ENCODE assay signal across 10 cellular contexts in genomic region chr12:104985206-104985605, GRCh38. TPM values are rescaled to one million over a fixed set of nuclear protein-coding genes. Genes with fewer than 3 reads are reported as not detected.
DNase-seq lines count a peak whose midpoint lies in the region; ATAC-seq and TF ChIP-seq lines count a peak whose summit lies in the region.
"Had no signal": no experiment of that assay in that cellular context is flagged by ENCODE, and none has a peak within 500 bp of the region (broad histone marks: within the 10 kb centered on the region; RNA-seq: fewer than 3 reads in every experiment).

No MANE protein-coding gene starts in this region.

- H3K9me2 ChIP-seq in HCT116 (ENCODE audit: insufficient read depth), result no peaks in the 10 kb centered on the region

- peak overlapping the region; percentile 88 to 94 (median 92) for H3K4me3 Mint-ChIP-seq in CD4-positive, alpha-beta memory T cell
- H3K4me3 Mint-ChIP-seq in T-helper 2 cell treated with Interferon-gamma antibody and Interleukin-4, amounts not matched to agents 5 μg/mL and 100 μg/mL, for 36 hours, result peak overlapping the region; percentile 88
- H3K4me3 Mint-ChIP-seq in memory B cell, result peak overlapping the region; percentile 87

- 0 out of 2 replicates have a peak, but pooled peaks have one; percentile 13 for TF ChIP-seq RAD21 in HCT116 (IDR thresholded peaks at IDR 0.05; ENCODE audit: low read depth)

- H4K20me1 ChIP-seq in HCT116 (ENCODE audit: insufficient read depth), result no peaks in the 10 kb centered on the region

- H3K9ac ChIP-seq in HCT116 (ENCODE audit: low read length), result no peak overlapping the region

- peaks cover 21 to 43% (median 27%) of the 10 kb centered on the region in 4 donors for H3K4me1 Mint-ChIP-seq in CD4-positive, alpha-beta memory T cell
- H3K4me1 Mint-ChIP-seq in T-helper 2 cell treated with Interferon-gamma antibody and Interleukin-4, amounts not matched to agents 5 μg/mL and 100 μg/mL, for 36 hours (ENCODE audit: low read depth), result peaks cover 27% of the 10 kb centered on the region
- peaks cover 23% of the 10 kb centered on the region for H3K4me1 Mint-ChIP-seq in memory B cell

- H2AFZ ChIP-seq in HCT116 (ENCODE audit: low read depth, low read length, poor library complexity, severe bottlenecking), result peak overlapping the region; percentile 81

- H3K27me3 Mint-ChIP-seq in CD4-positive, alpha-beta memory T cell, result no peaks in the 10 kb centered on the region
- H3K27me3 Mint-ChIP-seq in T-helper 2 cell treated with Interferon-gamma antibody and Interleukin-4, amounts not matched to agents 5 μg/mL and 100 μg/mL, for 36 hours (ENCODE audit: low read depth), result peaks cover 20% of the 10 kb centered on the region
- H3K27me3 Mint-ChIP-seq in memory B cell, result no peaks in the 10 kb centered on the region

- H3K9me3 Mint-ChIP-seq in CD4-positive, alpha-beta memory T cell, result no peaks in the 10 kb centered on the region
- H3K9me3 Mint-ChIP-seq in T-helper 2 cell treated with Interferon-gamma antibody and Interleukin-4, amounts not matched to agents 5 μg/mL and 100 μg/mL, for 36 hours, result peaks cover 8% of the 10 kb centered on the region
- H3K9me3 Mint-ChIP-seq in memory B cell, result no peaks in the 10 kb centered on the region

- peak overlapping the region in 4 of 7 donors; percentile 26 to 70 (median 46) for H3K27ac Mint-ChIP-seq in CD4-positive, alpha-beta memory T cell
- no peak overlapping the region for H3K27ac Mint-ChIP-seq in T-helper 2 cell treated with Interferon-gamma antibody and Interleukin-4, amounts not matched to agents 5 μg/mL and 100 μg/mL, for 36 hours
- H3K27ac Mint-ChIP-seq in memory B cell, result peak overlapping the region; percentile 71

- RAD21 ChIA-PET in HCT116 (lab: Charles Lee; ENCODE audit: low non-redundant PET in 1 of 2, low total read pairs in 2 of 2, uncharacterized antibody in 2 of 2, unreplicated experiment in 2 of 2), result no interaction called here

- POLR2A ChIA-PET in CD4-positive, alpha-beta memory T cell (lab: Charles Lee; ENCODE audit: partially characterized antibody), result interaction anchor here (0.7 kb wide), 1 partner anchor 42 kb away, joined by 3 read pairs; no protein-coding TSS in a partner anchor
- POLR2A ChIA-PET in HCT116 (lab: Charles Lee), result no interaction called here

- no peaks in the 10 kb centered on the region for H3K36me3 ChIP-seq in CD4-positive, alpha-beta memory T cell (ENCODE audit: insufficient read depth, low read length)
- peaks cover 4 to 25% of the 10 kb centered on the region in 2 experiments; a peak in 1 of 4 replicates for H3K36me3 ChIP-seq in HCT116 (ENCODE audit: control insufficient read depth in 1 of 2, insufficient read depth in 2 of 2, low read length in 2 of 2)

- intact Hi-C loops in CD4-positive, alpha-beta memory T cell (cut with micrococcal nuclease), result no loop called here
- intact Hi-C loops in HCT116 (cut with micrococcal nuclease), result no loop called here

- CTCF ChIA-PET in CD4-positive, alpha-beta memory T cell (lab: Charles Lee; ENCODE audit: partially characterized antibody), result interaction anchor here (1.5 kb wide), 1 partner anchor 26 kb away, joined by 6 read pairs; no protein-coding TSS in a partner anchor
- CTCF ChIA-PET in HCT116 (lab: Charles Lee), result interaction anchor here (0.6 to 1.2 kb wide), 2 partner anchors 66 to 179 kb away, joined by 3 to 4 read pairs; no protein-coding TSS in a partner anchor

- no peak for DNase-seq in CD4-positive, alpha-beta memory T cell
- no peak for DNase-seq in HCT116 (ENCODE audit: low read depth, low spot score)
- DNase-seq in T-helper 2 cell treated with Interferon-gamma antibody and Interleukin-4, amounts not matched to agents 5 μg/mL and 100 μg/mL, for 36 hours (ENCODE audit: low spot score), result no peak
- no peak for DNase-seq in memory B cell (ENCODE audit: low spot score in 2 of 2)
- no peak for DNase-seq in GM03348 (ENCODE audit: low spot score)
- DNase-seq in mucosa of gallbladder (ENCODE audit: low spot score), result no peak
- no peak for DNase-seq in central memory CD4-positive, alpha-beta T cell
- DNase-seq: GDM1, posterior cingulate gyrus had no signal

- no peak for TF ChIP-seq POLR2A in HCT116 (IDR thresholded peaks at IDR 0.05; ENCODE audit: borderline replicate concordance, extremely low read depth, insufficient read depth, insufficient read length)

- H3K9me3 ChIP-seq in CD4-positive, alpha-beta memory T cell (ENCODE audit: control insufficient read depth in 1 of 2, low read length in 2 of 2), result no peaks in the 10 kb centered on the region
- no peaks in the 10 kb centered on the region for H3K9me3 ChIP-seq in HCT116 (ENCODE audit: control insufficient read depth in 1 of 2, insufficient read depth in 1 of 2, low read depth in 1 of 2, low read length in 2 of 2)

- no peaks in the 10 kb centered on the region for H3K27me3 ChIP-seq in CD4-positive, alpha-beta memory T cell (ENCODE audit: insufficient read depth, low read length)
- H3K27me3 ChIP-seq in HCT116 (ENCODE audit: insufficient read depth, low read length), result no peaks in the 10 kb centered on the region

- H3K27ac ChIP-seq in CD4-positive, alpha-beta memory T cell (ENCODE audit: low read depth, low read length), result no peak overlapping the region
- no peak overlapping the region for H3K27ac ChIP-seq in HCT116 (ENCODE audit: low read depth, low read length)

- peaks cover 38% of the 10 kb centered on the region for H3K79me2 ChIP-seq in HCT116 (ENCODE audit: insufficient read depth, low read length)

- H3K4me1 ChIP-seq in CD4-positive, alpha-beta memory T cell (ENCODE audit: insufficient read depth, low read length), result peaks cover 28% of the 10 kb centered on the region
- H3K4me1 ChIP-seq in HCT116 (ENCODE audit: control insufficient read depth in 1 of 2, insufficient read depth in 2 of 2, low read length in 2 of 2), result peaks cover 9 to 19% of the 10 kb centered on the region in 2 experiments

- BruUV-seq in HCT116 (replicated peaks; lab: Mats Ljungman, UMichigan), result no TSS peak

- H3K4me2 ChIP-seq in HCT116 (ENCODE audit: low read length), result peak overlapping the region; percentile 88

- H3K36me3 Mint-ChIP-seq in CD4-positive, alpha-beta memory T cell, result peaks cover 20 to 23% of the 10 kb centered on the region in 2 donors
- H3K36me3 Mint-ChIP-seq in T-helper 2 cell treated with Interferon-gamma antibody and Interleukin-4, amounts not matched to agents 5 μg/mL and 100 μg/mL, for 36 hours (ENCODE audit: low read depth), result peaks cover 25% of the 10 kb centered on the region
- peaks cover 13% of the 10 kb centered on the region for H3K36me3 Mint-ChIP-seq in memory B cell

- peak overlapping the region in 1 of 2 donors; percentile 80 for H3K4me3 ChIP-seq in CD4-positive, alpha-beta memory T cell (ENCODE audit: low read length in 2 of 2)
- peak overlapping the region in 1 of 2 experiments; percentile 75; a peak in 1 of 4 replicates for H3K4me3 ChIP-seq in HCT116 (replicated peaks in 1 of 2; ENCODE audit: low read depth in 1 of 2, low read length in 2 of 2)

- ATAC-seq in HCT116 (no peak), memory B cell (ENCODE audit: low read depth) (no peak), GM18873 (IDR thresholded peaks at IDR 0.05; ENCODE audit: low FRiP score, unreplicated experiment) (no peak)

- peak in 2 of 3 experiments; percentile 23 to 28; a peak in 4 of 6 replicates for TF ChIP-seq CTCF in HCT116 (IDR thresholded peaks at IDR 0.05 in 2 of 3, conservative IDR thresholded peaks at IDR 0.05 in 1 of 3; ENCODE audit: borderline replicate concordance in 1 of 3, insufficient read depth in 1 of 3, low read depth in 2 of 3, low read length in 2 of 3)

TF ChIP-seq in HCT116, 20 proteins besides CTCF, POLR2A, EP300 and RAD21 (continues in another document):
- TF ChIP-seq EGR1 (IDR thresholded peaks at IDR 0.05; ENCODE audit: low read depth) (no peak), ELF1 (IDR thresholded peaks at IDR 0.05; ENCODE audit: borderline replicate concordance, low read depth) (no peak), TCF7L2 (IDR thresholded peaks at IDR 0.05; ENCODE audit: borderline replicate concordance, extremely low read depth, insufficient read depth, insufficient read length) (no peak), JUND (IDR thresholded peaks at IDR 0.05) (no peak)
- TF ChIP-seq, protein P1, sequence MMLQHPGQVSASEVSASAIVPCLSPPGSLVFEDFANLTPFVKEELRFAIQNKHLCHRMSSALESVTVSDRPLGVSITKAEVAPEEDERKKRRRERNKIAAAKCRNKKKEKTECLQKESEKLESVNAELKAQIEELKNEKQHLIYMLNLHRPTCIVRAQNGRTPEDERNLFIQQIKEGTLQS (IDR thresholded peaks at IDR 0.05), result no peak
- TF ChIP-seq, protein P2, sequence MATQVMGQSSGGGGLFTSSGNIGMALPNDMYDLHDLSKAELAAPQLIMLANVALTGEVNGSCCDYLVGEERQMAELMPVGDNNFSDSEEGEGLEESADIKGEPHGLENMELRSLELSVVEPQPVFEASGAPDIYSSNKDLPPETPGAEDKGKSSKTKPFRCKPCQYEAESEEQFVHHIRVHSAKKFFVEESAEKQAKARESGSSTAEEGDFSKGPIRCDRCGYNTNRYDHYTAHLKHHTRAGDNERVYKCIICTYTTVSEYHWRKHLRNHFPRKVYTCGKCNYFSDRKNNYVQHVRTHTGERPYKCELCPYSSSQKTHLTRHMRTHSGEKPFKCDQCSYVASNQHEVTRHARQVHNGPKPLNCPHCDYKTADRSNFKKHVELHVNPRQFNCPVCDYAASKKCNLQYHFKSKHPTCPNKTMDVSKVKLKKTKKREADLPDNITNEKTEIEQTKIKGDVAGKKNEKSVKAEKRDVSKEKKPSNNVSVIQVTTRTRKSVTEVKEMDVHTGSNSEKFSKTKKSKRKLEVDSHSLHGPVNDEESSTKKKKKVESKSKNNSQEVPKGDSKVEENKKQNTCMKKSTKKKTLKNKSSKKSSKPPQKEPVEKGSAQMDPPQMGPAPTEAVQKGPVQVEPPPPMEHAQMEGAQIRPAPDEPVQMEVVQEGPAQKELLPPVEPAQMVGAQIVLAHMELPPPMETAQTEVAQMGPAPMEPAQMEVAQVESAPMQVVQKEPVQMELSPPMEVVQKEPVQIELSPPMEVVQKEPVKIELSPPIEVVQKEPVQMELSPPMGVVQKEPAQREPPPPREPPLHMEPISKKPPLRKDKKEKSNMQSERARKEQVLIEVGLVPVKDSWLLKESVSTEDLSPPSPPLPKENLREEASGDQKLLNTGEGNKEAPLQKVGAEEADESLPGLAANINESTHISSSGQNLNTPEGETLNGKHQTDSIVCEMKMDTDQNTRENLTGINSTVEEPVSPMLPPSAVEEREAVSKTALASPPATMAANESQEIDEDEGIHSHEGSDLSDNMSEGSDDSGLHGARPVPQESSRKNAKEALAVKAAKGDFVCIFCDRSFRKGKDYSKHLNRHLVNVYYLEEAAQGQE (IDR thresholded peaks at IDR 0.05; ENCODE audit: low read depth), result no peak

RNA-seq across cellular contexts. Expression of gene NOPCHAP1, which starts 0.9 kb away (rescaled TPM):
- 10 to 100 TPM; 15.7 to 16.2 TPM for total RNA-seq in CD4-positive, alpha-beta memory T cell
- 10 to 100 TPM; 12.1 to 13.5 TPM for polyA plus RNA-seq in CD4-positive, alpha-beta memory T cell
- total RNA-seq in HCT116 (2021; ENCODE audit: unreplicated experiment) (25.6 TPM), mucosa of gallbladder (9.8 TPM)
- polyA plus RNA-seq in HCT116 (2012), result 14.8 and 15.9 TPM in 2 replicates

RNA-seq across cellular contexts. Expression of gene SLC41A2, which starts 27.1 kb away (rescaled TPM):
- 1 to 10 TPM; 3.6 to 3.7 TPM for total RNA-seq in CD4-positive, alpha-beta memory T cell
- under 1 TPM; 0.07 to 0.41 TPM for polyA plus RNA-seq in CD4-positive, alpha-beta memory T cell
- 12.5 TPM for total RNA-seq in HCT116 (2021; ENCODE audit: unreplicated experiment)
- polyA plus RNA-seq in HCT116 (2012), result 1.7 and 1.9 TPM in 2 replicates
- total RNA-seq in mucosa of gallbladder, result 74.6 TPM
